In genomic region chr10:119238577-119238976, GRCh38 we compare ENCODE assay signal across 16 cellular contexts. TPM values are rescaled to one million over a fixed set of nuclear protein-coding genes. Genes with fewer than 3 reads are reported as not detected.
DNase-seq lines count a peak whose midpoint lies in the region; ATAC-seq, FAIRE-seq and TF ChIP-seq lines count a peak whose summit lies in the region.
"Had no signal": no experiment of that assay in that cellular context is flagged by ENCODE, and none has a peak within 500 bp of the region (broad histone marks: within the 10 kb centered on the region; RNA-seq: fewer than 3 reads in every experiment).

No MANE protein-coding gene starts in this region.

- H3F3A ChIP-seq in GM23338 (replicated peaks; ENCODE audit: low read depth), result no peaks in the 10 kb centered on the region

- WGBS in sigmoid colon, 2 donors, result 80 to 86% methylated on average over 8 of the region's 8 CpGs

- H2AFZ ChIP-seq in GM23338 (no peak overlapping the region), astrocyte (ENCODE audit: low read depth, low read length) (no peak overlapping the region)

- H3K79me2 ChIP-seq in GM23338 (replicated peaks; ENCODE audit: insufficient read depth), result no peaks in the 10 kb centered on the region
- peaks cover 28% of the 10 kb centered on the region for H3K79me2 ChIP-seq in astrocyte (ENCODE audit: insufficient read depth, low read length)

- no peak for TF ChIP-seq CTCF in GM23338 (conservative IDR thresholded peaks at IDR 0.05; ENCODE audit: low read depth in 2 of 2)
- TF ChIP-seq CTCF in astrocyte (IDR thresholded peaks at IDR 0.05; ENCODE audit: insufficient read depth, low read depth, low read length), result no peak
- TF ChIP-seq CTCF in sigmoid colon (IDR thresholded peaks at IDR 0.05), result no peak
- no peak for TF ChIP-seq CTCF in BE2C (IDR thresholded peaks at IDR 0.05; ENCODE audit: low read depth, low read length)

- ATAC-seq in GM23338, result no peak
- ATAC-seq in memory B cell (ENCODE audit: low read depth), result no peak

- TF ChIP-seq EP300 in sigmoid colon (IDR thresholded peaks at IDR 0.05), result no peak

- H3K4me1 Mint-ChIP-seq in GM23338 (peaks cover 42% of the 10 kb centered on the region), astrocyte (ENCODE audit: low read depth, unreplicated experiment) (peaks cover 10% of the 10 kb centered on the region), memory B cell (peaks cover 33% of the 10 kb centered on the region)

- H3K9ac ChIP-seq in astrocyte (ENCODE audit: low read length), result no peak overlapping the region

- H3K9me3 ChIP-seq in astrocyte (ENCODE audit: insufficient read depth, low read depth, low read length) (no peaks in the 10 kb centered on the region), sigmoid colon (no peaks in the 10 kb centered on the region), BE2C (no peaks in the 10 kb centered on the region)
- H3K9me3 ChIP-seq: tibial nerve had no signal

- H3K4me2 ChIP-seq in GM23338, result peak overlapping the region; percentile 34
- H3K4me2 ChIP-seq in astrocyte (ENCODE audit: low read length), result no peak overlapping the region

- H3K36me3 Mint-ChIP-seq in GM23338 (ENCODE audit: low read depth) (no peaks in the 10 kb centered on the region), astrocyte (ENCODE audit: low read depth, unreplicated experiment) (no peaks in the 10 kb centered on the region), memory B cell (no peaks in the 10 kb centered on the region)

- H3K4me3 Mint-ChIP-seq in GM23338 (no peak overlapping the region), astrocyte (ENCODE audit: unreplicated experiment) (no peak overlapping the region), memory B cell (no peak overlapping the region)

- H3K27me3 ChIP-seq in GM23338 (ENCODE audit: insufficient read depth) (no peaks in the 10 kb centered on the region), astrocyte (ENCODE audit: insufficient read depth, low read length) (no peaks in the 10 kb centered on the region), sigmoid colon (no peaks in the 10 kb centered on the region), BE2C (no peaks in the 10 kb centered on the region)
- H3K27me3 ChIP-seq: tibial nerve had no signal

- no peaks in the 10 kb centered on the region for H3K9me2 ChIP-seq in GM23338 (ENCODE audit: insufficient read depth)

- peaks cover 13% of the 10 kb centered on the region for H3K27me3 Mint-ChIP-seq in GM23338 (ENCODE audit: insufficient read depth, low read depth, poor library complexity)
- H3K27me3 Mint-ChIP-seq in astrocyte (ENCODE audit: low read depth, unreplicated experiment), result peaks cover 9% of the 10 kb centered on the region
- no peaks in the 10 kb centered on the region for H3K27me3 Mint-ChIP-seq in memory B cell

- no peak overlapping the region for H3K27ac ChIP-seq in GM23338 (ENCODE audit: low read depth)
- no peak overlapping the region for H3K27ac ChIP-seq in astrocyte (ENCODE audit: low read depth, low read length)
- peak overlapping the region; percentile 54 to 64 (median 57) for H3K27ac ChIP-seq in sigmoid colon
- H3K27ac ChIP-seq: VCaP had no signal

- no peak for TF ChIP-seq POLR2A in sigmoid colon (IDR thresholded peaks at IDR 0.05)

- H3K4me3 ChIP-seq in GM23338, result no peak overlapping the region
- H3K4me3 ChIP-seq in astrocyte (ENCODE audit: insufficient read depth, low read depth, low read length), result no peak overlapping the region
- H3K4me3 ChIP-seq in sigmoid colon, result no peak overlapping the region
- H3K4me3 ChIP-seq in BE2C (ENCODE audit: low read depth, low read length), result no peak overlapping the region
- H3K4me3 ChIP-seq: tibial nerve had no signal

- intact Hi-C loops in sigmoid colon (cut with DNase I), result no loop called here

- DNase-seq in GM23338 (ENCODE audit: low spot score) (no peak), astrocyte (ENCODE audit: low read depth) (peak; percentile 26), memory B cell (ENCODE audit: low spot score in 2 of 2) (no peak), sigmoid colon (no peak), NCI-H526 (lab: John Stamatoyannopoulos, UW) (no peak), BE2C (no peak), NCI-H345 treated with DMSO at 0.1 percent for 48 hours (lab: John Stamatoyannopoulos, UW; ENCODE audit: unreplicated experiment) (no peak), ecto neural progenitor cell (ENCODE audit: low spot score) (no peak)
- DNase-seq: activated effector memory CD4-positive, alpha-beta T cell treated with anti-CD3 and anti-CD28 coated beads, Interleukin-2, amount 50 U/mL, for 16 hours; cortex of kidney; NCI-H146; NCI-H345; SW 1271 had no signal

- no peak overlapping the region for H3K27ac Mint-ChIP-seq in GM23338
- no peak overlapping the region for H3K27ac Mint-ChIP-seq in astrocyte (ENCODE audit: unreplicated experiment)
- H3K27ac Mint-ChIP-seq in memory B cell, result peak overlapping the region; percentile 60

- H4K20me1 ChIP-seq in GM23338 (replicated peaks; ENCODE audit: insufficient read depth) (no peaks in the 10 kb centered on the region), astrocyte (ENCODE audit: insufficient read depth, low read length) (peaks cover 43% of the 10 kb centered on the region)

- FAIRE-seq in astrocyte (lab: Jason Lieb, UNC), result no peak
- FAIRE-seq: GM18507 had no signal

- H3K36me3 ChIP-seq in GM23338 (ENCODE audit: insufficient read depth), result no peaks in the 10 kb centered on the region
- H3K36me3 ChIP-seq in astrocyte (ENCODE audit: insufficient read depth, low read length), result no peaks in the 10 kb centered on the region
- H3K36me3 ChIP-seq in sigmoid colon, result no peaks in the 10 kb centered on the region
- H3K36me3 ChIP-seq in BE2C, result no peaks in the 10 kb centered on the region
- H3K36me3 ChIP-seq: tibial nerve had no signal

- H3K4me1 ChIP-seq in GM23338 (ENCODE audit: insufficient read depth), result peaks cover 33% of the 10 kb centered on the region
- H3K4me1 ChIP-seq in astrocyte (ENCODE audit: insufficient read depth, low read length), result peaks cover 9% of the 10 kb centered on the region
- H3K4me1 ChIP-seq in sigmoid colon, result peaks cover 0 to 65% (median 55%) of the 10 kb centered on the region in 4 donors
- peaks cover 8% of the 10 kb centered on the region for H3K4me1 ChIP-seq in BE2C

- H3K9me3 Mint-ChIP-seq in GM23338 (no peaks in the 10 kb centered on the region), astrocyte (ENCODE audit: unreplicated experiment) (no peaks in the 10 kb centered on the region), memory B cell (no peaks in the 10 kb centered on the region)

TF ChIP-seq in GM23338, 12 proteins besides CTCF, POLR2A, EP300 and RAD21 (continues in another document):
- TF ChIP-seq ZNF114 (CRISPR knock-in tag; IDR thresholded peaks at IDR 0.05) (no peak), NANOG (IDR thresholded peaks at IDR 0.05; ENCODE audit: borderline replicate concordance) (no peak)

RNA-seq across cellular contexts. Expression of gene GRK5, which starts 31.2 kb away (rescaled TPM):
- total RNA-seq in GM23338 (2014; rRNA removed; shearing (Covaris generic)), result 0.74 and 2.0 TPM in 2 replicates
- polyA plus RNA-seq in GM23338 (2016; fragmentation: Nextera tagmentation; extraction: Ambion mirVana) (0.50 and 0.53 TPM in 2 replicates), sigmoid colon (10 to 100 TPM in 2 of 3 donors, 1 to 10 TPM in 1; 7.9 to 19.2 (median 15.5) TPM)
- total RNA-seq in astrocyte (6.8 and 8.5 TPM in 2 replicates), sigmoid colon (10 to 100 TPM; 19.8 to 32.4 (median 22.2) TPM)
- polyA plus RNA-seq in BE2C (2012; ENCODE audit: insufficient read depth, insufficient read length, low read depth), result 2.5 TPM

RNA-seq across cellular contexts. Expression of gene PRDX3, which starts 60.0 kb away (rescaled TPM):
- total RNA-seq in GM23338 (2014; rRNA removed; shearing (Covaris generic)), result 285 and 314 TPM in 2 replicates
- polyA plus RNA-seq in GM23338 (2016; fragmentation: Nextera tagmentation; extraction: Ambion mirVana) (262 and 275 TPM in 2 replicates), sigmoid colon (100 to 1,000 TPM; 133 to 267 (median 172) TPM)
- total RNA-seq in astrocyte (118 and 127 TPM in 2 replicates), sigmoid colon (100 to 1,000 TPM; 155 to 247 (median 169) TPM)
- polyA plus RNA-seq in BE2C (2012; ENCODE audit: insufficient read depth, insufficient read length, low read depth), result 99.1 TPM

Comparison
In these comparisons a context has a peak if more than half of its experiments do, and no peak if none do; other contexts are left out.
1. H3K27ac ChIP-seq: peak in sigmoid colon (4 of 4); none in GM23338 (single experiment) and astrocyte (single experiment).